8 cellular contexts compared by ENCODE assay signal in genomic region chr11:31810779-31811647, GRCh38. TPM values are rescaled to one million over a fixed set of nuclear protein-coding genes. Genes with fewer than 3 reads are reported as not detected.
A peak's percentile ranks its signal among the peaks of the same experiment; 100 is the strongest.
DNase-seq lines count a peak whose midpoint lies in the region; ATAC-seq and TF ChIP-seq lines count a peak whose summit lies in the region.

PAX6 (minus strand) TSS chr11:31811322; CDS start chr11:31806411, 4,911 bp downstream.

- no peaks in the 10 kb centered on the region for H3F3A ChIP-seq in smooth muscle cell (ENCODE audit: low read depth)

- no peak for TF ChIP-seq CTCF in RWPE1 (conservative IDR thresholded peaks at IDR 0.05; ENCODE audit: low read depth)
- TF ChIP-seq CTCF in cardiac fibroblast (IDR thresholded peaks at IDR 0.05; ENCODE audit: low read depth, low read length): no peak
- TF ChIP-seq CTCF in kidney epithelial cell (IDR thresholded peaks at IDR 0.05; ENCODE audit: insufficient read depth, low read length, poor library complexity, severe bottlenecking): no peak
- TF ChIP-seq CTCF in smooth muscle cell (IDR thresholded peaks at IDR 0.05; ENCODE audit: borderline replicate concordance, insufficient read depth, poor library complexity, severe bottlenecking): no peak
- TF ChIP-seq CTCF in omental fat pad (IDR thresholded peaks at IDR 0.05): no peak

- H3K4me3 ChIP-seq in GM08714 (ENCODE audit: low read length): peak within 1 kb of the TSS; percentile 36
- H3K4me3 ChIP-seq in cardiac fibroblast (replicated peaks in 1 of 2; ENCODE audit: low read depth in 2 of 2, low read length in 2 of 2): peak within 1 kb of the TSS; percentile 22 to 40
- peak within 1 kb of the TSS; percentile 24 for H3K4me3 ChIP-seq in kidney epithelial cell (ENCODE audit: low read depth, low read length)
- peak within 1 kb of the TSS; percentile 44 for H3K4me3 ChIP-seq in smooth muscle cell

- H3K4me1 ChIP-seq in smooth muscle cell (ENCODE audit: low read depth): peaks cover 71% of the 10 kb centered on the region

- TF ChIP-seq EP300 in Ishikawa (IDR thresholded peaks at IDR 0.05; ENCODE audit: borderline replicate concordance): no peak; the same call in 1 of the 2 replicates

- H3K9me3 ChIP-seq in smooth muscle cell (replicated peaks; ENCODE audit: low read depth): no peaks in the 10 kb centered on the region

- CTCF ChIA-PET in RWPE1 (lab: Yijun Ruan, JAX): interaction anchor here (0.6 kb wide), 1 partner anchor 17 kb away, joined by 3 read pairs; no protein-coding TSS in a partner anchor

- H3K9ac ChIP-seq in smooth muscle cell (ENCODE audit: low read depth): no peak within 1 kb of the TSS

- peak within 1 kb of the TSS; percentile 86 for H3K27ac ChIP-seq in RWPE1
- H3K27ac ChIP-seq in smooth muscle cell (ENCODE audit: low read depth): no peak within 1 kb of the TSS

- H3K36me3 ChIP-seq in kidney epithelial cell (ENCODE audit: control insufficient read depth, insufficient read depth, low read length) (no peaks in the 10 kb centered on the region), smooth muscle cell (ENCODE audit: low read depth) (no peaks in the 10 kb centered on the region)

- TF ChIP-seq RAD21 in Ishikawa (IDR thresholded peaks at IDR 0.05; ENCODE audit: low read depth): no peak

- H3K27me3 ChIP-seq in kidney epithelial cell (ENCODE audit: control insufficient read depth, insufficient read depth, low read length) (peaks cover 100% of the 10 kb centered on the region), smooth muscle cell (ENCODE audit: low read depth) (peaks cover 100% of the 10 kb centered on the region)

- peaks cover 13% of the 10 kb centered on the region for H4K20me1 ChIP-seq in smooth muscle cell (ENCODE audit: low read depth)

- 2% methylated on average over 48 of the region's 49 CpGs for WGBS in smooth muscle cell (ENCODE audit: low lambda C conversion rate)

- POLR2A ChIA-PET in RWPE1 (lab: Yijun Ruan, JAX; ENCODE audit: low non-redundant PET): no interaction called here

- peak within 1 kb of the TSS; percentile 72 for H2AFZ ChIP-seq in smooth muscle cell (ENCODE audit: low read depth)

- DNase-seq in RWPE1 (ENCODE audit: low spot score): peak; percentile 51
- DNase-seq in cardiac fibroblast (ENCODE audit: low read depth in 2 of 2): peak; percentile 32 to 36
- no peak for DNase-seq in kidney epithelial cell (ENCODE audit: low read depth)
- no peak for DNase-seq in smooth muscle cell (lab: John Stamatoyannopoulos, UW; ENCODE audit: unreplicated experiment)
- no peak for DNase-seq in omental fat pad (ENCODE audit: low spot score)

- H3K79me2 ChIP-seq in smooth muscle cell (ENCODE audit: low read depth): no peaks in the 10 kb centered on the region

- H3K4me2 ChIP-seq in smooth muscle cell: peak within 1 kb of the TSS; percentile 93

- ATAC-seq in GM21786 (IDR thresholded peaks at IDR 0.05; ENCODE audit: unreplicated experiment) (peak; percentile 61), omental fat pad (ENCODE audit: low FRiP score) (no peak)

TF ChIP-seq in Ishikawa, 13 proteins besides CTCF, POLR2A, EP300 and RAD21:
- TF ChIP-seq MAX (IDR thresholded peaks at IDR 0.05) (peak; percentile 92), CREB1 (IDR thresholded peaks at IDR 0.05; ENCODE audit: low read depth) (peak; percentile 43; the same call in 1 of the 2 replicates), CEBPB (IDR thresholded peaks at IDR 0.05) (peak; percentile 5; the same call in 1 of the 2 replicates), ZBTB7A (IDR thresholded peaks at IDR 0.05; ENCODE audit: low read depth) (peak; percentile 86; the same call in 1 of the 2 replicates), TAF1 (IDR thresholded peaks at IDR 0.05; ENCODE audit: low read depth) (peak; percentile 63), FOXM1 (IDR thresholded peaks at IDR 0.05; ENCODE audit: borderline replicate concordance, low read depth) (peak; percentile 89), TCF12 (IDR thresholded peaks at IDR 0.05; ENCODE audit: low read depth) (no peak), TEAD4 (IDR thresholded peaks at IDR 0.05) (0 out of 2 replicates have a peak, but pooled peaks have one; percentile 7), YY1 (IDR thresholded peaks at IDR 0.05; ENCODE audit: low read depth) (no peak)
- TF ChIP-seq, protein P1, sequence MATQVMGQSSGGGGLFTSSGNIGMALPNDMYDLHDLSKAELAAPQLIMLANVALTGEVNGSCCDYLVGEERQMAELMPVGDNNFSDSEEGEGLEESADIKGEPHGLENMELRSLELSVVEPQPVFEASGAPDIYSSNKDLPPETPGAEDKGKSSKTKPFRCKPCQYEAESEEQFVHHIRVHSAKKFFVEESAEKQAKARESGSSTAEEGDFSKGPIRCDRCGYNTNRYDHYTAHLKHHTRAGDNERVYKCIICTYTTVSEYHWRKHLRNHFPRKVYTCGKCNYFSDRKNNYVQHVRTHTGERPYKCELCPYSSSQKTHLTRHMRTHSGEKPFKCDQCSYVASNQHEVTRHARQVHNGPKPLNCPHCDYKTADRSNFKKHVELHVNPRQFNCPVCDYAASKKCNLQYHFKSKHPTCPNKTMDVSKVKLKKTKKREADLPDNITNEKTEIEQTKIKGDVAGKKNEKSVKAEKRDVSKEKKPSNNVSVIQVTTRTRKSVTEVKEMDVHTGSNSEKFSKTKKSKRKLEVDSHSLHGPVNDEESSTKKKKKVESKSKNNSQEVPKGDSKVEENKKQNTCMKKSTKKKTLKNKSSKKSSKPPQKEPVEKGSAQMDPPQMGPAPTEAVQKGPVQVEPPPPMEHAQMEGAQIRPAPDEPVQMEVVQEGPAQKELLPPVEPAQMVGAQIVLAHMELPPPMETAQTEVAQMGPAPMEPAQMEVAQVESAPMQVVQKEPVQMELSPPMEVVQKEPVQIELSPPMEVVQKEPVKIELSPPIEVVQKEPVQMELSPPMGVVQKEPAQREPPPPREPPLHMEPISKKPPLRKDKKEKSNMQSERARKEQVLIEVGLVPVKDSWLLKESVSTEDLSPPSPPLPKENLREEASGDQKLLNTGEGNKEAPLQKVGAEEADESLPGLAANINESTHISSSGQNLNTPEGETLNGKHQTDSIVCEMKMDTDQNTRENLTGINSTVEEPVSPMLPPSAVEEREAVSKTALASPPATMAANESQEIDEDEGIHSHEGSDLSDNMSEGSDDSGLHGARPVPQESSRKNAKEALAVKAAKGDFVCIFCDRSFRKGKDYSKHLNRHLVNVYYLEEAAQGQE (IDR thresholded peaks at IDR 0.05; ENCODE audit: low read depth): no peak
TF ChIP-seq in Ishikawa: peak in this region for 7.

RNA-seq across cellular contexts. Expression of gene PAX6, which starts in this region (rescaled TPM):
- total RNA-seq in kidney epithelial cell: 0.21 and 1.1 TPM in 2 replicates
- not detected in 2 replicates for total RNA-seq in smooth muscle cell
- polyA plus RNA-seq in smooth muscle cell: 0.31 TPM in 1 of 2 replicates, not detected in the other
- total RNA-seq in omental fat pad: under 1 TPM in 1 of 4 donors, not detected in 3; 0.46 TPM

Comparison
In these comparisons a context has a peak if more than half of its experiments do, and no peak if none do; other contexts are left out.
1. DNase-seq: peak in RWPE1 (single experiment) and cardiac fibroblast (2 of 2); none in kidney epithelial cell (single experiment), smooth muscle cell (single experiment) and omental fat pad (single experiment).
2. Peak in every context shown above with its lines, with median percentiles within 50 percentile points of each other: H3K4me3 ChIP-seq.